23 cellular contexts compared by ENCODE assay signal in genomic region chr2:66275984-66276383, GRCh38.
DNase-seq lines count a peak whose midpoint lies in the region; ATAC-seq, FAIRE-seq and TF ChIP-seq lines count a peak whose summit lies in the region.
"Had no signal": no experiment of that assay in that cellular context is flagged by ENCODE, and none has a peak within 500 bp of the region (broad histone marks: within the 10 kb centered on the region; RNA-seq: fewer than 3 reads in every experiment).

No MANE protein-coding gene starts in this region.

- H3K27ac ChIP-seq in mammary epithelial cell (ENCODE audit: insufficient read depth, low read depth, low read length), result no peak overlapping the region
- H3K27ac ChIP-seq in K562 (ENCODE audit: extremely low read depth, low read depth, low read length), result no peak overlapping the region
- H3K27ac ChIP-seq in foreskin keratinocyte, result no peak overlapping the region
- H3K27ac ChIP-seq: A549; BLaER1 treated with 17β-estradiol and CSF1 and Interleukin-3, amounts not matched to agents 10 nM and 100 nM; SJSA1 had no signal

- H3K4me2 ChIP-seq in mammary epithelial cell (ENCODE audit: insufficient read depth, low read depth, low read length), result no peak overlapping the region
- no peak overlapping the region for H3K4me2 ChIP-seq in K562 (ENCODE audit: insufficient read depth, low read length)
- H3K4me2 ChIP-seq: A549; BLaER1 treated with 17β-estradiol and CSF1 and Interleukin-3, amounts not matched to agents 10 nM and 100 nM had no signal

- no peak for FAIRE-seq in K562 (lab: Jason Lieb, UNC)
- FAIRE-seq: A549, G401.6, HepG2 had no signal

- no peaks in the 10 kb centered on the region for H3K9me3 Mint-ChIP-seq in MCF 10A (ENCODE audit: unreplicated experiment)
- H3K9me3 Mint-ChIP-seq in type B pancreatic cell, result peaks cover 4% of the 10 kb centered on the region

- no peaks in the 10 kb centered on the region for H3K79me2 ChIP-seq in mammary epithelial cell (ENCODE audit: insufficient read depth, low read length)
- no peaks in the 10 kb centered on the region for H3K79me2 ChIP-seq in K562 (ENCODE audit: control insufficient read depth, insufficient read depth, low read length)

- in situ Hi-C loops in mammary epithelial cell (cut with MboI; ENCODE audit: low sequenced_read_pairs in 2 of 2), result no loop called here
- in situ Hi-C loops in K562 (cut with MboI), result no loop called here
- in situ Hi-C loops in ACHN (cut with HindIII; ENCODE audit: low pct_ligation_motif_present, low pct_unique_long_range_greater_than_20kb, low sequenced_read_pairs), result no loop called here

- H3K36me3 Mint-ChIP-seq in MCF 10A (ENCODE audit: insufficient read depth, unreplicated experiment) (peaks cover 6% of the 10 kb centered on the region), type B pancreatic cell (peaks cover 4% of the 10 kb centered on the region)
- H3K36me3 Mint-ChIP-seq: CD8-positive, alpha-beta T cell had no signal

- H3K4me1 Mint-ChIP-seq in MCF 10A (ENCODE audit: insufficient read depth, unreplicated experiment) (peaks cover 6% of the 10 kb centered on the region), type B pancreatic cell (ENCODE audit: unreplicated experiment) (peaks cover 26% of the 10 kb centered on the region)

- intact Hi-C loops in MCF 10A (cut with micrococcal nuclease), result no loop called here
- intact Hi-C loops in mammary epithelial cell (cut with micrococcal nuclease), result no loop called here
- intact Hi-C loops in K562 (cut with micrococcal nuclease), result no loop called here

- no peak overlapping the region for H3K9ac ChIP-seq in mammary epithelial cell (ENCODE audit: insufficient read depth, low read length)
- no peak overlapping the region for H3K9ac ChIP-seq in K562 (ENCODE audit: insufficient read depth in 1 of 2, low read depth in 2 of 2, low read length in 2 of 2)
- H3K9ac ChIP-seq: BLaER1 treated with 17β-estradiol and CSF1 and Interleukin-3, amounts not matched to agents 10 nM and 100 nM had no signal

- H3K9me3 ChIP-seq in mammary epithelial cell (replicated peaks; ENCODE audit: insufficient read depth, low read length), result no peaks in the 10 kb centered on the region
- no peaks in the 10 kb centered on the region for H3K9me3 ChIP-seq in K562 (replicated peaks; ENCODE audit: control insufficient read depth, insufficient read depth, low read depth, low read length)
- H3K9me3 ChIP-seq: A549; BLaER1 treated with 17β-estradiol and CSF1 and Interleukin-3, amounts not matched to agents 10 nM and 100 nM; SJSA1 had no signal

- no peak for DNase-seq in MCF 10A (ENCODE audit: unreplicated experiment)
- DNase-seq in mammary epithelial cell, result no peak
- DNase-seq in K562 (ENCODE audit: extremely low read depth in 1 of 4, low spot score in 3 of 4), result no peak
- peak in 1 of 2 donors; percentile 1 for DNase-seq in foreskin keratinocyte
- no peak for DNase-seq in type B pancreatic cell (ENCODE audit: extremely low spot score, unreplicated experiment)
- no peak for DNase-seq in ACHN
- DNase-seq in COLO829 (ENCODE audit: low spot score), result no peak
- DNase-seq in activated CD4-positive, alpha-beta T cell treated with anti-CD3 and anti-CD28 coated beads for 1 hour, result no peak
- DNase-seq: CD8-positive, alpha-beta T cell; DND-41; NCI-H1048; NCI-H1436 treated with DMSO at 0.1 percent for 48 hours; NCI-H2029 treated with DMSO at 0.1 percent for 48 hours; NCI-H2171; NCI-H526; SW 1271 had no signal

- H3K4me1 ChIP-seq in mammary epithelial cell (ENCODE audit: insufficient read depth, low read length) (no peaks in the 10 kb centered on the region), K562 (replicated peaks in 1 of 2; ENCODE audit: control insufficient read depth in 2 of 2, insufficient read depth in 2 of 2, low read length in 2 of 2) (no peaks in the 10 kb centered on the region), foreskin keratinocyte (peaks cover 5% of the 10 kb centered on the region)
- H3K4me1 ChIP-seq: A549, SJSA1 had no signal

- ATAC-seq in K562 (no peak), foreskin keratinocyte (no peak)
- ATAC-seq: A549; CD8-positive, alpha-beta T cell; HCT116; HepG2; Panc1 had no signal

- CTCF ChIA-PET in MCF 10A (lab: Yijun Ruan, JAX), result interaction anchor here (0.6 to 1.3 kb wide), 5 partner anchors 9 to 565 kb away, joined by 3 to 5 read pairs (median 3); no protein-coding TSS in a partner anchor
- CTCF ChIA-PET in mammary epithelial cell (lab: Charles Lee; ENCODE audit: low non-redundant PET), result no interaction called here
- CTCF ChIA-PET in K562 (lab: Yijun Ruan, JAX; ENCODE audit: low intra/inter-chr PET ratio), result no interaction called here

- POLR2A ChIA-PET in MCF 10A (lab: Yijun Ruan, JAX), result interaction anchor here (0.6 kb wide), 1 partner anchor 127 kb away, joined by 4 read pairs; no protein-coding TSS in a partner anchor
- POLR2A ChIA-PET in K562 (lab: Yijun Ruan, JAX), result no interaction called here

- TF ChIP-seq EP300 in K562 (IDR thresholded peaks at IDR 0.05; ENCODE audit: low read length), result no peak

- 31% methylated on average over 1 of the region's 1 CpG for WGBS in mammary epithelial cell (ENCODE audit: low coverage, missing lambda C conversion rate)
- WGBS in K562 (ENCODE audit: insufficient coverage, low coverage, missing lambda C conversion rate), result 0% methylated on average over 1 of the region's 1 CpG

- TF ChIP-seq RAD21 in K562 (CRISPR knock-in tag; conservative IDR thresholded peaks at IDR 0.05 in 1 of 2, IDR thresholded peaks at IDR 0.05 in 1 of 2), result no peak

- TF ChIP-seq CTCF in MCF 10A (IDR thresholded peaks at IDR 0.05; ENCODE audit: unreplicated experiment) (peak; percentile 7), mammary epithelial cell (conservative IDR thresholded peaks at IDR 0.05 in 1 of 2, IDR thresholded peaks at IDR 0.05 in 1 of 2; ENCODE audit: extremely low read depth in 1 of 2, insufficient read depth in 1 of 2, low read depth in 1 of 2, low read length in 2 of 2) (peak in 1 of 2 donors; percentile 12), K562 (IDR thresholded peaks at IDR 0.05 in 2 of 3, conservative IDR thresholded peaks at IDR 0.05 in 1 of 3; ENCODE audit: insufficient read depth in 2 of 3, low read depth in 1 of 3, low read length in 3 of 3) (no peak), foreskin keratinocyte (conservative IDR thresholded peaks at IDR 0.05) (peak; percentile 25), type B pancreatic cell (conservative IDR thresholded peaks at IDR 0.05) (peak; percentile 51)

- H3K36me3 ChIP-seq in mammary epithelial cell (ENCODE audit: insufficient read depth, low read length) (no peaks in the 10 kb centered on the region), K562 (ENCODE audit: control insufficient read depth, insufficient read depth, low read length) (no peaks in the 10 kb centered on the region)
- H3K36me3 ChIP-seq: BLaER1 treated with 17β-estradiol and CSF1 and Interleukin-3, amounts not matched to agents 10 nM and 100 nM; SJSA1 had no signal

- no peak overlapping the region for H2AFZ ChIP-seq in mammary epithelial cell (ENCODE audit: low read depth, low read length)
- H2AFZ ChIP-seq in K562 (ENCODE audit: low read depth, low read length), result no peak overlapping the region

- no peak for TF ChIP-seq POLR2A in K562 (conservative IDR thresholded peaks at IDR 0.05)

- no peaks in the 10 kb centered on the region for H3K9me1 ChIP-seq in K562 (ENCODE audit: control insufficient read depth, insufficient read depth, low read length)

- no peaks in the 10 kb centered on the region for H4K20me1 ChIP-seq in mammary epithelial cell (ENCODE audit: insufficient read depth, low read length)
- no peaks in the 10 kb centered on the region for H4K20me1 ChIP-seq in K562 (replicated peaks; ENCODE audit: control insufficient read depth, insufficient read depth, low read length)
- H4K20me1 ChIP-seq: BLaER1 treated with 17β-estradiol and CSF1 and Interleukin-3, amounts not matched to agents 10 nM and 100 nM had no signal

- no peak overlapping the region for H3K4me3 ChIP-seq in mammary epithelial cell (replicated peaks in 1 of 3; ENCODE audit: insufficient read depth in 1 of 3, low read depth in 2 of 3, low read length in 3 of 3)
- H3K4me3 ChIP-seq in K562, result no peak overlapping the region
- H3K4me3 ChIP-seq: A549; BLaER1 treated with 17β-estradiol and CSF1 and Interleukin-3, amounts not matched to agents 10 nM and 100 nM; SJSA1 had no signal

- no TSS peak for BruUV-seq in MCF 10A (replicated peaks; lab: Mats Ljungman, UMichigan)
- BruUV-seq in mammary epithelial cell (replicated peaks; lab: Mats Ljungman, UMichigan), result no TSS peak
- BruUV-seq in K562 (replicated peaks; lab: Mats Ljungman, UMichigan), result no TSS peak

- H3K27me3 Mint-ChIP-seq in MCF 10A (ENCODE audit: insufficient read depth, unreplicated experiment) (no peaks in the 10 kb centered on the region), type B pancreatic cell (no peaks in the 10 kb centered on the region)

- H3K27me3 ChIP-seq in mammary epithelial cell (ENCODE audit: insufficient read depth, low read length), result peaks cover 2% of the 10 kb centered on the region
- peaks cover 0 to 2% of the 10 kb centered on the region in 2 experiments; a peak in 1 of 5 replicates for H3K27me3 ChIP-seq in K562 (ENCODE audit: control insufficient read depth in 2 of 2, insufficient read depth in 2 of 2, low read length in 2 of 2)
- H3K27me3 ChIP-seq in foreskin keratinocyte, result peaks cover 3% of the 10 kb centered on the region
- H3K27me3 ChIP-seq: BLaER1 treated with 17β-estradiol and CSF1 and Interleukin-3, amounts not matched to agents 10 nM and 100 nM; SJSA1 had no signal

- H3K27ac Mint-ChIP-seq in MCF 10A (ENCODE audit: low read depth, unreplicated experiment) (no peak overlapping the region), type B pancreatic cell (no peak overlapping the region)
- H3K27ac Mint-ChIP-seq: CD8-positive, alpha-beta T cell had no signal

- dilution Hi-C loops in mammary epithelial cell (cut with HindIII; ENCODE audit: low sequenced_read_pairs), result no loop called here

- H3K4me3 Mint-ChIP-seq in MCF 10A (ENCODE audit: unreplicated experiment) (no peak overlapping the region), type B pancreatic cell (no peak overlapping the region)
- H3K4me3 Mint-ChIP-seq: CD8-positive, alpha-beta T cell had no signal

TF ChIP-seq in K562, 482 proteins besides CTCF, POLR2A, EP300 and RAD21:
- TF ChIP-seq CEBPG (CRISPR knock-in tag; IDR thresholded peaks at IDR 0.05) (no peak), CEBPG (tag; conservative IDR thresholded peaks at IDR 0.05 in 1 of 2, IDR thresholded peaks at IDR 0.05 in 1 of 2) (peak in 1 of 2 experiments; percentile 55; a peak in 2 of 4 replicates), ZBTB1 (CRISPR knock-in tag; IDR thresholded peaks at IDR 0.05; ENCODE audit: borderline replicate concordance, low read depth) (no peak), ATF3 (IDR thresholded peaks at IDR 0.05) (peak; percentile 36; the same call in 1 of the 2 replicates), ATF3 (CRISPR knock-in tag; conservative IDR thresholded peaks at IDR 0.05) (no peak)

Comparison
In these comparisons a context has a peak if more than half of its experiments do, and no peak if none do; other contexts are left out.
1. CTCF ChIP-seq: peak in MCF 10A (single experiment), foreskin keratinocyte (single experiment) and type B pancreatic cell (single experiment); none in K562 (0 of 3).